In genomic region chr17:1714488-1714979, GRCh38 we compare ENCODE assay signal across 8 cellular contexts. TPM values are rescaled to one million over a fixed set of nuclear protein-coding genes. Genes with fewer than 3 reads are reported as not detected.
A peak's percentile ranks its signal among the peaks of the same experiment; 100 is the strongest.
DNase-seq lines count a peak whose midpoint lies in the region; ATAC-seq, FAIRE-seq and TF ChIP-seq lines count a peak whose summit lies in the region.

No MANE protein-coding gene starts in this region.

- H3K27ac Mint-ChIP-seq in Calu3 (ENCODE audit: unreplicated experiment), result peak overlapping the region; percentile 81
- H3K27ac Mint-ChIP-seq in naive B cell, result peak overlapping the region in 3 of 6 donors; percentile 18 to 63 (median 37)

- H3K4me3 ChIP-seq in LNCaP clone FGC (ENCODE audit: low read depth, low read length) (peak overlapping the region; percentile 79), fibroblast of villous mesenchyme (ENCODE audit: low read depth, low read length) (peak overlapping the region; percentile 83)

- ATAC-seq in naive B cell (ENCODE audit: low read depth in 2 of 2), result no peak

- H3K9me3 Mint-ChIP-seq in Calu3 (ENCODE audit: low read depth, unreplicated experiment) (no peaks in the 10 kb centered on the region), naive B cell (no peaks in the 10 kb centered on the region)

- CTCF ChIA-PET in Calu3 (lab: Charles Lee), result interaction anchor here (0.8 to 0.9 kb wide), 2 partner anchors 38 to 69 kb away, joined by 3 to 4 read pairs; no protein-coding TSS in a partner anchor

- H3K36me3 Mint-ChIP-seq in Calu3 (ENCODE audit: insufficient read depth, unreplicated experiment) (peaks cover 87% of the 10 kb centered on the region), naive B cell (peaks cover 0 to 8% of the 10 kb centered on the region in 2 donors)

- BruUV-seq in Calu3 (replicated peaks; lab: Mats Ljungman, UMichigan), result no TSS peak

- TF ChIP-seq CTCF in Calu3 (IDR thresholded peaks at IDR 0.05; ENCODE audit: unreplicated experiment), result no peak
- no peak for TF ChIP-seq CTCF in LNCaP clone FGC (IDR thresholded peaks at IDR 0.05; ENCODE audit: control insufficient read depth, extremely low read depth, insufficient read depth)
- TF ChIP-seq CTCF in fibroblast of villous mesenchyme (IDR thresholded peaks at IDR 0.05; ENCODE audit: insufficient read depth, low read depth, low read length), result no peak

- H3K27me3 Mint-ChIP-seq in Calu3 (ENCODE audit: unreplicated experiment), result no peaks in the 10 kb centered on the region
- peaks cover 30 to 54% (median 43%) of the 10 kb centered on the region in 3 donors for H3K27me3 Mint-ChIP-seq in naive B cell

- DNase-seq in Calu3, result peak; percentile 96
- DNase-seq in LNCaP clone FGC (ENCODE audit: low read depth), result peak; percentile 35
- DNase-seq in activated CD8-positive, alpha-beta memory T cell treated with anti-CD3 and anti-CD28 coated beads for 24 hours, result peak; percentile 60
- DNase-seq in fibroblast of villous mesenchyme (ENCODE audit: low read depth), result peak; percentile 98
- DNase-seq in naive B cell, result no peak
- peak; percentile 82 for DNase-seq in urothelium cell line (ENCODE audit: low spot score)
- DNase-seq in DMS153 treated with DMSO at 0.1 percent for 48 hours (lab: John Stamatoyannopoulos, UW; ENCODE audit: unreplicated experiment), result no peak
- DNase-seq in HPDE6-E6E7 (ENCODE audit: extremely low spot score), result no peak

- peak overlapping the region; percentile 80 for H3K4me3 Mint-ChIP-seq in Calu3 (ENCODE audit: low read depth, unreplicated experiment)
- peak overlapping the region in 6 of 8 donors; percentile 63 to 97 (median 76) for H3K4me3 Mint-ChIP-seq in naive B cell

- intact Hi-C loops in Calu3 (cut with micrococcal nuclease; ENCODE audit: unreplicated experiment), result no loop called here

- peaks cover 9% of the 10 kb centered on the region for H3K4me1 Mint-ChIP-seq in Calu3 (ENCODE audit: low read depth, unreplicated experiment)
- peaks cover 27 to 36% (median 28%) of the 10 kb centered on the region in 3 donors for H3K4me1 Mint-ChIP-seq in naive B cell

- no peak for FAIRE-seq in urothelium cell line (lab: Jason Lieb, UNC)

RNA-seq across cellular contexts. Expression of gene TLCD2, which starts 4.4 kb away (rescaled TPM):
- total RNA-seq in Calu3 (2022) (5.9 and 6.7 TPM in 2 replicates), fibroblast of villous mesenchyme (3.5 and 3.9 TPM in 2 replicates)
- not detected for polyA plus RNA-seq in naive B cell (ENCODE audit: low read depth in 6 of 6)

RNA-seq across cellular contexts. Expression of gene WDR81, which starts 10.0 kb away (rescaled TPM):
- total RNA-seq in Calu3 (2022), result 11.2 and 11.8 TPM in 2 replicates
- total RNA-seq in fibroblast of villous mesenchyme, result 26.8 and 34.5 TPM in 2 replicates
- polyA plus RNA-seq in naive B cell (ENCODE audit: low read depth in 6 of 6), result 10 to 100 TPM in 3 of 6 donors, 1 to 10 TPM in 3; 2.1 to 19.1 (median 9.9) TPM

RNA-seq across cellular contexts. Expression of gene SERPINF2, which starts 28.1 kb away (rescaled TPM):
- total RNA-seq in Calu3 (2022), result 0.54 and 0.76 TPM in 2 replicates
- 0.43 TPM in 1 of 2 replicates, not detected in the other for total RNA-seq in fibroblast of villous mesenchyme
- under 1 TPM in 3 of 6 donors, not detected in 3; 0.25 to 0.59 (median 0.40) TPM for polyA plus RNA-seq in naive B cell (ENCODE audit: low read depth in 6 of 6)

RNA-seq across cellular contexts. Expression of gene PRPF8, which starts 29.9 kb away (rescaled TPM):
- total RNA-seq in Calu3 (2022) (182 and 206 TPM in 2 replicates), fibroblast of villous mesenchyme (107 and 117 TPM in 2 replicates)
- 100 to 1,000 TPM in 5 of 6 donors, 10 to 100 TPM in 1; 54.2 to 184 (median 139) TPM for polyA plus RNA-seq in naive B cell (ENCODE audit: low read depth in 6 of 6)

RNA-seq across cellular contexts. Expression of gene SERPINF1, which starts 47.3 kb away (rescaled TPM):
- not detected in 2 replicates for total RNA-seq in Calu3 (2022)
- 51.0 and 108 TPM in 2 replicates for total RNA-seq in fibroblast of villous mesenchyme
- polyA plus RNA-seq in naive B cell (ENCODE audit: low read depth in 6 of 6), result 10 to 100 TPM in 1 of 6 donors, 1 to 10 TPM in 5; 1.3 to 15.3 (median 5.4) TPM

Comparison
In these comparisons a context has a peak if more than half of its experiments do, and no peak if none do; other contexts are left out.
1. DNase-seq: peak in Calu3 (single experiment), LNCaP clone FGC (single experiment), activated CD8-positive, alpha-beta memory T cell treated with anti-CD3 and anti-CD28 coated beads for 24 hours (single experiment), fibroblast of villous mesenchyme (single experiment) and urothelium cell line (single experiment); none in naive B cell (single experiment), DMS153 treated with DMSO at 0.1 percent for 48 hours (single experiment) and HPDE6-E6E7 (single experiment).